18 cellular contexts compared by ENCODE assay signal in the genomic region with DNA sequence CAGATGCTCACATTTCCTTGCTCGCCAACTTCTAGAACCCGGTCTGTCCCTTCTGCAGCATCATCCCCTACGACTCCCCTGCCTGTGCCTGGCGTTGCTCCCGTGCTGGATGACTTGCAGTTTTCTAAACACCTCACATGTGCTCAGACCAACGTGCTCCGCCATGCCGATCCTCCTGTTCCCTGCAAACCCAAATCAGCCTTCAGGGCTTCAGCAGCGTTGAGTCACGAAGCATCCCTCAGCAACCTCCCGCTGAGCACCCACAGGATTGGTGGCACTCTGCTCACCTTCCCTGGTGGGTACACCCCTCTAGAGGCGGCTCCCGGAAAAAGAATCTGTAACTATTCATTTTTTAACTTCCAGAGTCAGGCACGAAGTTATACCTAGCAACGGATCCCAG. TPM values are rescaled to one million over a fixed set of nuclear protein-coding genes. Genes with fewer than 3 reads are reported as not detected.
DNase-seq lines count a peak whose midpoint lies in the region; FAIRE-seq and TF ChIP-seq lines count a peak whose summit lies in the region.
"Had no signal": no experiment of that assay in that cellular context is flagged by ENCODE, and none has a peak within 500 bp of the region (broad histone marks: within the 10 kb centered on the region; RNA-seq: fewer than 3 reads in every experiment).

No MANE protein-coding gene starts in this region.

- no peaks in the 10 kb centered on the region for H3K79me2 ChIP-seq in keratinocyte (ENCODE audit: control insufficient read depth, insufficient read depth, low read length)
- no peaks in the 10 kb centered on the region for H3K79me2 ChIP-seq in hepatocyte
- no peaks in the 10 kb centered on the region for H3K79me2 ChIP-seq in PC-9 (ENCODE audit: low read depth)

- POLR2A ChIA-PET in PC-9 (lab: Charles Lee; ENCODE audit: unreplicated experiment), result no interaction called here

- H3K4me3 ChIP-seq in keratinocyte (ENCODE audit: control insufficient read depth in 2 of 3, extremely low read depth in 1 of 3, insufficient read depth in 2 of 3, low read depth in 1 of 3, low read length in 3 of 3) (no peak overlapping the region), hepatocyte (no peak overlapping the region), PC-9 (no peak overlapping the region)
- H3K4me3 ChIP-seq: ascending aorta, SJSA1 had no signal

- H3K36me3 ChIP-seq in keratinocyte (ENCODE audit: control insufficient read depth in 2 of 2, extremely low read depth in 1 of 2, insufficient read depth in 2 of 2, low read length in 2 of 2) (no peaks in the 10 kb centered on the region), hepatocyte (replicated peaks; ENCODE audit: insufficient read depth, low read depth) (no peaks in the 10 kb centered on the region), PC-9 (ENCODE audit: low read depth) (no peaks in the 10 kb centered on the region)
- H3K36me3 ChIP-seq: ascending aorta, SJSA1 had no signal

- dilution Hi-C loops in keratinocyte (cut with MboI; ENCODE audit: extremely low pct_ligation_motif_present, low sequenced_read_pairs), result loop anchor here (25.0 kb wide), 1 partner anchor 298 kb away; no protein-coding TSS in a partner anchor

- FAIRE-seq in keratinocyte (lab: Jason Lieb, UNC), result peak; percentile 95

- H4K20me1 ChIP-seq in keratinocyte (ENCODE audit: control insufficient read depth, extremely low read depth, insufficient read depth, low read length) (no peaks in the 10 kb centered on the region), hepatocyte (ENCODE audit: insufficient read depth, poor library complexity, severe bottlenecking) (no peaks in the 10 kb centered on the region), PC-9 (ENCODE audit: insufficient read depth) (no peaks in the 10 kb centered on the region)

- TF ChIP-seq CTCF in keratinocyte (optimal IDR thresholded peaks at IDR 0.05 in 1 of 3, IDR thresholded peaks at IDR 0.05 in 1 of 3, conservative IDR thresholded peaks at IDR 0.05 in 1 of 3; ENCODE audit: extremely low read depth in 1 of 3, insufficient read depth in 2 of 3, low read length in 3 of 3), result peak; percentile 32 to 55 (median 36)
- TF ChIP-seq CTCF in hepatocyte (IDR thresholded peaks at IDR 0.05; ENCODE audit: poor library complexity), result no peak
- no peak for TF ChIP-seq CTCF in PC-9 (conservative IDR thresholded peaks at IDR 0.05)

- 53% methylated on average over 15 of the region's 15 CpGs for WGBS in hepatocyte (ENCODE audit: low lambda C conversion rate, missing lambda C conversion rate)

- peaks cover 4% of the 10 kb centered on the region for H3K27me3 ChIP-seq in keratinocyte (ENCODE audit: control insufficient read depth, extremely low read depth, insufficient read depth, low read length)
- H3K27me3 ChIP-seq in hepatocyte, result peaks cover 3% of the 10 kb centered on the region
- H3K27me3 ChIP-seq in PC-9 (ENCODE audit: insufficient read depth, low read depth), result peaks cover 28% of the 10 kb centered on the region
- H3K27me3 ChIP-seq: ascending aorta, SJSA1 had no signal

- intact Hi-C loops in PC-9 (cut with micrococcal nuclease; ENCODE audit: unreplicated experiment), result loop anchor here (1.0 to 5.0 kb wide), 2 partner anchors 288 to 308 kb away; no protein-coding TSS in a partner anchor

- H3K9ac ChIP-seq in keratinocyte (ENCODE audit: control insufficient read depth, extremely low read depth, insufficient read depth, low read length), result no peak overlapping the region

- BruUV-seq in PC-9 (replicated peaks; lab: Mats Ljungman, UMichigan), result no TSS peak

- DNase-seq in DMS53 (lab: John Stamatoyannopoulos, UW) (peak; percentile 77), H4 (ENCODE audit: low spot score) (peak; percentile 61), UCSD-AML1 (lab: John Stamatoyannopoulos, UW; ENCODE audit: unreplicated experiment) (peak; percentile 64), keratinocyte (ENCODE audit: low read depth, low spot score) (peak; percentile 40), hepatocyte (ENCODE audit: low spot score) (no peak), hepatic stellate cell (ENCODE audit: low spot score) (no peak), PC-9 (no peak)
- DNase-seq in activated CD8-positive, alpha-beta memory T cell treated with anti-CD3 and anti-CD28 coated beads, Interleukin-2, amount 50 U/mL, for 48 hours, result no peak
- DNase-seq: activated T-cell treated with anti-CD3 and anti-CD28 coated beads, Interleukin-2, amount 50 U/mL, for 4 hours; kidney had no signal

- H3K9me2 ChIP-seq in hepatocyte (replicated peaks; ENCODE audit: insufficient read depth) (no peaks in the 10 kb centered on the region), PC-9 (ENCODE audit: insufficient read depth) (no peaks in the 10 kb centered on the region)

- H3K4me1 ChIP-seq in keratinocyte (ENCODE audit: control insufficient read depth, extremely low read depth, insufficient read depth, low read length), result peaks cover 10% of the 10 kb centered on the region
- H3K4me1 ChIP-seq in hepatocyte (ENCODE audit: insufficient read depth), result no peaks in the 10 kb centered on the region
- no peaks in the 10 kb centered on the region for H3K4me1 ChIP-seq in PC-9 (replicated peaks; ENCODE audit: insufficient read depth)
- H3K4me1 ChIP-seq: ascending aorta, SJSA1 had no signal

- peak overlapping the region; percentile 48 for H2AFZ ChIP-seq in keratinocyte (ENCODE audit: control insufficient read depth, low read length)
- no peak overlapping the region for H2AFZ ChIP-seq in hepatocyte
- no peak overlapping the region for H2AFZ ChIP-seq in PC-9

- no peaks in the 10 kb centered on the region for H3K9me3 ChIP-seq in keratinocyte (ENCODE audit: control insufficient read depth, low read depth, low read length)
- no peaks in the 10 kb centered on the region for H3K9me3 ChIP-seq in hepatocyte (ENCODE audit: low read depth)
- H3K9me3 ChIP-seq in PC-9 (ENCODE audit: insufficient read depth, low read depth), result no peaks in the 10 kb centered on the region
- H3K9me3 ChIP-seq: ascending aorta, SJSA1 had no signal

- peak overlapping the region; percentile 38 for H3K4me2 ChIP-seq in keratinocyte (ENCODE audit: control insufficient read depth, extremely low read depth, insufficient read depth, low read depth, low read length)
- H3K4me2 ChIP-seq in hepatocyte, result no peak overlapping the region
- no peak overlapping the region for H3K4me2 ChIP-seq in PC-9

- CTCF ChIA-PET in PC-9 (lab: Charles Lee), result no interaction called here

- H3K9me1 ChIP-seq in keratinocyte (ENCODE audit: control insufficient read depth, extremely low read depth, insufficient read depth, low read length), result no peaks in the 10 kb centered on the region

- no peak overlapping the region for H3K27ac ChIP-seq in keratinocyte (ENCODE audit: control insufficient read depth, insufficient read depth, low read length)
- H3K27ac ChIP-seq in hepatocyte, result no peak overlapping the region
- no peak overlapping the region for H3K27ac ChIP-seq in PC-9
- H3K27ac ChIP-seq: ascending aorta, SJSA1 had no signal

- no peaks in the 10 kb centered on the region for H3F3A ChIP-seq in PC-9 (ENCODE audit: insufficient read depth, low read depth)

RNA-seq across cellular contexts. Expression of a gene that starts 2.8 kb away (rescaled TPM):
- 0.06 and 0.08 TPM in 2 replicates for total RNA-seq in H4 (2014; rRNA removed; shearing (Covaris generic))
- polyA plus RNA-seq in keratinocyte (0.01 to 0.13 TPM (median 0.09 TPM) in 3 replicates), hepatocyte (not detected in 2 replicates)
- polyA plus RNA-seq in keratinocyte (2011; ENCODE audit: low read depth), result not detected
- polyA plus RNA-seq in keratinocyte (2011; cell fraction: cytosol; rRNA removed), result 0.03 and 0.13 TPM in 2 replicates
- polyA plus RNA-seq in keratinocyte (2011; cell fraction: nucleus; rRNA removed), result 0.06 and 0.13 TPM in 2 replicates
- 0.02 TPM in 1 of 2 replicates, not detected in the other for polyA plus RNA-seq in keratinocyte (2012; ENCODE audit: low replicate concordance)
- polyA minus RNA-seq in keratinocyte, result not detected in 3 replicates
- polyA minus RNA-seq in keratinocyte (2011; cell fraction: cytosol; rRNA and poly(A)+ RNA removed), result not detected
- not detected in 2 replicates for polyA minus RNA-seq in keratinocyte (2011; cell fraction: nucleus; rRNA and poly(A)+ RNA removed)
- total RNA-seq in hepatocyte (not detected in 2 replicates), PC-9 (2021) (not detected in 2 replicates)
- total RNA-seq: activated CD8-positive, alpha-beta T cell treated with anti-CD3 and anti-CD28 coated beads for 36 hours; activated T-cell treated with anti-CD3 and anti-CD28 coated beads, Interleukin-2, amount 50 U/mL, for 4 hours; ascending aorta; naive thymus-derived CD8-positive, alpha-beta T cell; posterior vena cava; SJSA1; skeletal muscle tissue; WTC11 had no signal
- polyA plus RNA-seq: IgD-negative memory B cell; naive thymus-derived CD8-positive, alpha-beta T cell had no signal

Comparison
In these comparisons a context has a peak if more than half of its experiments do, and no peak if none do; other contexts are left out.
1. DNase-seq: peak in DMS53 (single experiment), H4 (single experiment), UCSD-AML1 (single experiment) and keratinocyte (single experiment); none in hepatocyte (single experiment), activated CD8-positive, alpha-beta memory T cell treated with anti-CD3 and anti-CD28 coated beads, Interleukin-2, amount 50 U/mL, for 48 hours (single experiment), hepatic stellate cell (single experiment) and PC-9 (0 of 2).
2. CTCF ChIP-seq: peak in keratinocyte (3 of 3); none in hepatocyte (single experiment) and PC-9 (single experiment).